ENCODE assay signal across 9 cellular contexts in genomic region chr1:54464477-54465146, GRCh38. TPM values are rescaled to one million over a fixed set of nuclear protein-coding genes. Genes with fewer than 3 reads are reported as not detected.
DNase-seq lines count a peak whose midpoint lies in the region; TF ChIP-seq lines count a peak whose summit lies in the region.
"Had no signal": no experiment of that assay in that cellular context is flagged by ENCODE, and none has a peak within 500 bp of the region (broad histone marks: within the 10 kb centered on the region; RNA-seq: fewer than 3 reads in every experiment).

No MANE protein-coding gene starts in this region.

- no peak for TF ChIP-seq CTCF in sigmoid colon (IDR thresholded peaks at IDR 0.05)

- intact Hi-C loops in sigmoid colon (cut with DNase I) = loop anchor here (5.0 kb wide), 1 partner anchor 42 kb away; no protein-coding TSS in a partner anchor

- TF ChIP-seq EP300 in sigmoid colon (IDR thresholded peaks at IDR 0.05) = no peak

- no peak overlapping the region for H3K9ac ChIP-seq in HUES48 (ENCODE audit: low read depth, low read length)
- H3K9ac ChIP-seq in iPS-15b (ENCODE audit: low read depth, low read length) = peak overlapping the region; percentile 47

- peak overlapping the region; percentile 67 for H3K27ac ChIP-seq in HUES48 (ENCODE audit: low read depth, low read length)
- peak overlapping the region in 3 of 4 donors; percentile 34 to 51 (median 42) for H3K27ac ChIP-seq in sigmoid colon

- H3K36me3 ChIP-seq in HUES48 (ENCODE audit: control insufficient read depth, insufficient read depth, low read length) = no peaks in the 10 kb centered on the region
- no peaks in the 10 kb centered on the region for H3K36me3 ChIP-seq in iPS-15b (ENCODE audit: control insufficient read depth, insufficient read depth, low read length)
- H3K36me3 ChIP-seq in sigmoid colon = no peaks in the 10 kb centered on the region
- H3K36me3 ChIP-seq: upper lobe of left lung had no signal

- no peak overlapping the region for H3K4me3 ChIP-seq in HUES48 (ENCODE audit: low read depth, low read length)
- H3K4me3 ChIP-seq in iPS-15b (ENCODE audit: low read depth, low read length) = no peak overlapping the region
- H3K4me3 ChIP-seq in sigmoid colon = no peak overlapping the region
- H3K4me3 ChIP-seq: upper lobe of left lung had no signal

- peaks cover 7% of the 10 kb centered on the region; the same call in 1 of the 2 replicates for H3K27me3 ChIP-seq in HUES48 (ENCODE audit: control insufficient read depth, insufficient read depth, low read length)
- H3K27me3 ChIP-seq in iPS-15b (ENCODE audit: control insufficient read depth, insufficient read depth, low read length) = peaks cover 4% of the 10 kb centered on the region
- H3K27me3 ChIP-seq in sigmoid colon = no peaks in the 10 kb centered on the region
- H3K27me3 ChIP-seq: upper lobe of left lung had no signal

- peak; percentile 81 for DNase-seq in SKM-1 (lab: John Stamatoyannopoulos, UW; ENCODE audit: unreplicated experiment)
- DNase-seq in sigmoid colon = peak; percentile 53
- DNase-seq in globus pallidus (ENCODE audit: low spot score) = no peak
- no peak for DNase-seq in hypothalamus (lab: John Stamatoyannopoulos, UW)
- DNase-seq in SIG-M5 treated with dmso at 0.1 percent for 504 hours (lab: John Stamatoyannopoulos, UW; ENCODE audit: unreplicated experiment) = no peak
- DNase-seq: left cardiac atrium had no signal

- 77 to 79% methylated on average over 9 of the region's 9 CpGs for WGBS in sigmoid colon, 2 donors

- H3K9me3 ChIP-seq in HUES48 (ENCODE audit: control insufficient read depth, insufficient read depth, low read length) (no peaks in the 10 kb centered on the region), iPS-15b (ENCODE audit: control insufficient read depth, insufficient read depth, low read length) (no peaks in the 10 kb centered on the region), sigmoid colon (no peaks in the 10 kb centered on the region)
- H3K9me3 ChIP-seq: upper lobe of left lung had no signal

- no peak for TF ChIP-seq POLR2A in sigmoid colon (IDR thresholded peaks at IDR 0.05)

- peaks cover 42% of the 10 kb centered on the region for H3K4me1 ChIP-seq in HUES48 (ENCODE audit: control insufficient read depth, insufficient read depth, low read length)
- peaks cover 10% of the 10 kb centered on the region for H3K4me1 ChIP-seq in iPS-15b (ENCODE audit: control insufficient read depth, insufficient read depth, low read length)
- peaks cover 0 to 29% (median 21%) of the 10 kb centered on the region in 4 donors for H3K4me1 ChIP-seq in sigmoid colon

RNA-seq across cellular contexts. Expression of gene SSBP3, which starts 58.4 kb away (rescaled TPM):
- 10 to 100 TPM; 27.4 to 38.5 (median 34.8) TPM for total RNA-seq in sigmoid colon
- 10 to 100 TPM; 40.1 to 62.5 (median 41.8) TPM for polyA plus RNA-seq in sigmoid colon

Comparison
In these comparisons a context has a peak if more than half of its experiments do, and no peak if none do; other contexts are left out.
1. DNase-seq: peak in SKM-1 (single experiment) and sigmoid colon (single experiment); none in globus pallidus (single experiment), hypothalamus (0 of 51) and SIG-M5 treated with dmso at 0.1 percent for 504 hours (single experiment).